In the genomic region with DNA sequence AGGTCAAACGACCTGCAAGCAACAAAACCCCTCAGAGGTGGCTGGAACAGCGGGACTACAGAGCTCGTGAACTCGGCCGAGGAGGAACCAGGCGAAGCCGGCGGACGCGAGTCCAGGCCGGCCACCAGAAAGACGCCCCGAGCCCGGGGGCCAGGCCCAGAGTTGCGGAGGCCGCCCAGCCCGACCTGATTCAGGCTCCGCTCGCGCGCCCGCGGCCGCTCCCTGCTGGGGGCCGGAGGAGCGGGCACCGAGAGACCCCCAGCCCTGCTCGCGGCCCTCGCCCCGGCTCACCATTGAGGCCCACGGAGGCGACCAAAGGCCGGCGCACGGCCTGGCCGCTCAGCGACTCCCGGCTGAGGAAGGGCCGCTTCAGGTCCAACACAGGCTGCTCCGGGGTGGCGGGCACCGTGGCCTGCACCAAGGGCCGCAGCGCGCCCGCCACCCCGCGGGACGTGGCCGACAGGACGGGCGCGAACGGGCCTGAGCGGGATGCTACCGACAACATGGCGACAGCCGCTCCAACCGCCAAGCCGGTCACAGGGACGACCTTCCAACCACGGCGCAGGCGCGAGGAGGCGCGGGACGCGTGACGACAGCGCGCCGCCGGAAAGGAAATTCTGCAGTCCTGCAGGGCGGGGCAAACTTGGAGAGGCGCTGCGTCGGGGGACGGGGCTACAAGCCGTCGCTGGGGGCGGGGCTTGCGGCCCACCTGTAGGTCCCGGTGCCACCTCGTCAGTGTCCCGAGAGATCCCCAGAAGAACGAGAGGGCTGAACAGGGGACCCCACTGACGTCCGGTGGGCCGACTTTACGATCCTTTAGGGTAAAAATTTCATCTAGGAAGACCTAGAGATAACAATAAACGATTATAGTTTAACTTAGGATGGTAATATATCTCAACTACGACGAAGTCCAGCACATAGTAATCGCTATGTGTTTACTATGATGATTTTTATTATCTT, we compare ENCODE assay signal across 8 cellular contexts. TPM values are rescaled to one million over a fixed set of nuclear protein-coding genes. Genes with fewer than 3 reads are reported as not detected.
DNase-seq lines count a peak whose midpoint lies in the region; ATAC-seq and TF ChIP-seq lines count a peak whose summit lies in the region.

A gene (minus strand): TSS at position 538 of the 960 bp plus-strand sequence. CDS start 33 bp downstream, at position 505.

- H3K4me3 ChIP-seq in spleen = peak within 1 kb of the TSS; percentile 67 to 86 (median 82)

- H3K9me3 ChIP-seq in spleen = no peaks in the 10 kb centered on the region

- H3K4me1 ChIP-seq in spleen = peaks cover 11 to 45% (median 29%) of the 10 kb centered on the region in 6 donors

- peaks cover 0 to 5% (median 0%) of the 10 kb centered on the region in 6 donors for H3K36me3 ChIP-seq in spleen

- TF ChIP-seq CTCF in spleen (IDR thresholded peaks at IDR 0.05 in 8 of 11, conservative IDR thresholded peaks at IDR 0.05 in 3 of 11) = peak in 4 of 11 experiments; percentile 14 to 34 (median 20)

- no peaks in the 10 kb centered on the region for H3K27me3 ChIP-seq in spleen (replicated peaks in 1 of 7)

- peak; percentile 89 for ATAC-seq in GM19043 (IDR thresholded peaks at IDR 0.05; ENCODE audit: low read depth, unreplicated experiment)
- ATAC-seq in HG03354 (IDR thresholded peaks at IDR 0.05; ENCODE audit: poor library complexity, severe bottlenecking, unreplicated experiment) = peak; percentile 98

- DNase-seq in AG20443 (ENCODE audit: low spot score) (peak; percentile 98), NCI-H446 (lab: John Stamatoyannopoulos, UW) (peak; percentile 84 to 95), inferior parietal cortex (ENCODE audit: extremely low spot score) (peak; percentile 94), spleen (peak; percentile 98)
- peak; percentile 90 for DNase-seq in activated CD4-positive, CD25-positive, alpha-beta regulatory T cell treated with anti-CD3 and anti-CD28 coated beads, Interleukin-2, amount 50 U/mL, for 16 hours (ENCODE audit: low read depth, low spot score)
- peak; percentile 95 for DNase-seq in central memory CD4-positive, alpha-beta T cell

- H3K27ac ChIP-seq in spleen = peak within 1 kb of the TSS; percentile 84 to 95 (median 92)

- intact Hi-C loops in spleen (cut with DNase I; ENCODE audit: low total_unique reads) = no loop called here

- TF ChIP-seq POLR2A in spleen (IDR thresholded peaks at IDR 0.05) = peak in 1 of 3 donors; percentile 50

- 1 to 2% (median 1%) methylated on average over 39 to 93 of the region's 96 CpGs for WGBS in spleen, 5 donors

RNA-seq across cellular contexts. Expression of the gene that starts here (rescaled TPM):
- total RNA-seq in spleen = 10 to 100 TPM; 19.4 to 27.0 (median 20.9) TPM
- polyA plus RNA-seq in spleen = 10 to 100 TPM; 14.7 to 25.7 (median 22.9) TPM

Comparison
In these comparisons a context has a peak if more than half of its experiments do, and no peak if none do; other contexts are left out.
1. Peak in every context shown above with its lines: DNase-seq, ATAC-seq, H3K4me3 ChIP-seq and H3K27ac ChIP-seq.